Comparison of ENCODE assay signal across 9 cellular contexts in the genomic region with DNA sequence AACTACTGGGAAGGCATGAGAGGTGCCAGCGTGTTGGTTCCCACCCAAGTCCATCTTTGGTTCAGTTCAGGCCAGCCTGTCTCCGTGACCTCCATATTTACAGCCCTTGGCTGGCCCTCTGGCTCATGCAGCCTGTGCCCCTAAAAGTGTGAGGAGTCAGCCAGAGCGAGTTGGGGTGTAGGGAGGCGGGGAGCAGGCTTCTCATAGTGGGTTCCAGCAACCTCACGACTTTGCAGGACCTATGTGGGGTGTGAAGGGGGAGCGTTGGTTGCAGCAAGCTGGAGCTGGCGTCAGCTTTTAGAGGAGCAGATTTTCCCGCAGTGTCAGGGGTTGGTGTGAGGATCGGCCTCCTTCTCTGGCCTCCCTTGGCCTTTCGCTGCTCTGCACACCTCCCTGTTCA. TPM values are rescaled to one million over a fixed set of nuclear protein-coding genes. Genes with fewer than 3 reads are reported as not detected.
A peak's percentile ranks its signal among the peaks of the same experiment; 100 is the strongest.
DNase-seq lines count a peak whose midpoint lies in the region; ATAC-seq, FAIRE-seq and TF ChIP-seq lines count a peak whose summit lies in the region.
"Had no signal": no experiment of that assay in that cellular context is flagged by ENCODE, and none has a peak within 500 bp of the region (broad histone marks: within the 10 kb centered on the region; RNA-seq: fewer than 3 reads in every experiment).

No MANE protein-coding gene starts in this region.

- H3K27ac ChIP-seq in HCT116 (ENCODE audit: low read depth, low read length) (no peak overlapping the region), foreskin keratinocyte (peak overlapping the region; percentile 85), gastrocnemius medialis (peak overlapping the region; percentile 68 to 95 (median 88))
- H3K27ac ChIP-seq: KMS-11 had no signal

- H3K27ac Mint-ChIP-seq in activated CD4-positive, alpha-beta memory T cell treated with anti-CD3 and anti-CD28 coated beads for 36 hours = peak overlapping the region; percentile 91

- DNase-seq in HCT116 (ENCODE audit: low read depth, low spot score) (no peak), foreskin keratinocyte (no peak), gastrocnemius medialis (no peak), H54 (ENCODE audit: insufficient read length, low spot score) (no peak), GM19238 (ENCODE audit: insufficient read length, low spot score) (no peak)
- no peak for DNase-seq in activated CD4-positive, alpha-beta memory T cell treated with anti-CD3 and anti-CD28 coated beads for 36 hours
- DNase-seq in activated CD4-positive, CD25-positive, alpha-beta regulatory T cell treated with anti-CD3 and anti-CD28 coated beads, Interleukin-2, amount 50 U/mL, for 72 hours = no peak
- no peak for DNase-seq in activated CD4-positive, alpha-beta T cell treated with anti-CD3 and anti-CD28 coated beads for 48 hours

- H3K4me3 Mint-ChIP-seq in activated CD4-positive, alpha-beta memory T cell treated with anti-CD3 and anti-CD28 coated beads for 36 hours = peak overlapping the region; percentile 31

- H3K27me3 ChIP-seq in HCT116 (ENCODE audit: insufficient read depth, low read length) (no peaks in the 10 kb centered on the region), foreskin keratinocyte (no peaks in the 10 kb centered on the region), gastrocnemius medialis (no peaks in the 10 kb centered on the region)

- no TSS peak for BruUV-seq in HCT116 (replicated peaks; lab: Mats Ljungman, UMichigan)

- TF ChIP-seq RAD21 in HCT116 (IDR thresholded peaks at IDR 0.05; ENCODE audit: low read depth) = no peak

- H3K4me1 Mint-ChIP-seq in activated CD4-positive, alpha-beta memory T cell treated with anti-CD3 and anti-CD28 coated beads for 36 hours (ENCODE audit: low read depth) = peaks cover 96% of the 10 kb centered on the region

- H4K20me1 ChIP-seq in HCT116 (ENCODE audit: insufficient read depth) = peaks cover 3% of the 10 kb centered on the region; the same call in 1 of the 2 replicates

- CTCF ChIA-PET in HCT116 (lab: Charles Lee) = interaction anchor here (2.5 kb wide), 1 partner anchor 42 kb away, joined by 11 read pairs; no protein-coding TSS in a partner anchor
- CTCF ChIA-PET in activated CD4-positive, alpha-beta memory T cell treated with anti-CD3 and anti-CD28 coated beads for 36 hours (lab: Charles Lee) = interaction anchor here (1.0 to 36.2 kb wide), 6 partner anchors 8 to 42 kb away, joined by 3 to 1168 read pairs (median 8); no protein-coding TSS in a partner anchor

- H3K36me3 ChIP-seq in HCT116 (ENCODE audit: control insufficient read depth in 1 of 2, insufficient read depth in 2 of 2, low read length in 2 of 2) (no peaks in the 10 kb centered on the region), gastrocnemius medialis (no peaks in the 10 kb centered on the region)

- H3K27me3 Mint-ChIP-seq in activated CD4-positive, alpha-beta memory T cell treated with anti-CD3 and anti-CD28 coated beads for 36 hours = no peaks in the 10 kb centered on the region

- no peaks in the 10 kb centered on the region for H3K9me3 Mint-ChIP-seq in activated CD4-positive, alpha-beta memory T cell treated with anti-CD3 and anti-CD28 coated beads for 36 hours

- peak overlapping the region; percentile 6; the same call in 1 of the 2 replicates for H3K4me2 ChIP-seq in HCT116 (ENCODE audit: low read length)
- H3K4me2 ChIP-seq: KMS-11 had no signal

- H2AFZ ChIP-seq in HCT116 (ENCODE audit: low read depth, low read length, poor library complexity, severe bottlenecking) = no peak overlapping the region

- POLR2A ChIA-PET in HCT116 (lab: Charles Lee) = no interaction called here
- POLR2A ChIA-PET in activated CD4-positive, alpha-beta memory T cell treated with anti-CD3 and anti-CD28 coated beads for 36 hours (lab: Charles Lee) = interaction anchor here (1.7 to 4.9 kb wide), 4 partner anchors 7 to 34 kb away, joined by 6 to 27 read pairs (median 13); no protein-coding TSS in a partner anchor

- peaks cover 10% of the 10 kb centered on the region for H3K36me3 Mint-ChIP-seq in activated CD4-positive, alpha-beta memory T cell treated with anti-CD3 and anti-CD28 coated beads for 36 hours

- intact Hi-C loops in HCT116 (cut with micrococcal nuclease) = no loop called here
- intact Hi-C loops in activated CD4-positive, alpha-beta memory T cell treated with anti-CD3 and anti-CD28 coated beads for 36 hours (cut with micrococcal nuclease) = no loop called here
- intact Hi-C loops in gastrocnemius medialis (cut with DNase I; ENCODE audit: low total_unique reads) = no loop called here

- no peak for FAIRE-seq in H54 (lab: Jason Lieb, UNC)

- H3K9me3 ChIP-seq in HCT116 (ENCODE audit: control insufficient read depth in 1 of 2, insufficient read depth in 1 of 2, low read depth in 1 of 2, low read length in 2 of 2) (no peaks in the 10 kb centered on the region), gastrocnemius medialis (no peaks in the 10 kb centered on the region)

- H3K79me2 ChIP-seq in HCT116 (ENCODE audit: insufficient read depth, low read length) = peaks cover 100% of the 10 kb centered on the region

- TF ChIP-seq CTCF in HCT116 (IDR thresholded peaks at IDR 0.05 in 2 of 3, conservative IDR thresholded peaks at IDR 0.05 in 1 of 3; ENCODE audit: borderline replicate concordance in 1 of 3, insufficient read depth in 1 of 3, low read depth in 2 of 3, low read length in 2 of 3) = no peak
- TF ChIP-seq CTCF in foreskin keratinocyte (conservative IDR thresholded peaks at IDR 0.05) = no peak
- no peak for TF ChIP-seq CTCF in gastrocnemius medialis (IDR thresholded peaks at IDR 0.05 in 4 of 5, conservative IDR thresholded peaks at IDR 0.05 in 1 of 5)

- RAD21 ChIA-PET in HCT116 (lab: Charles Lee; ENCODE audit: low non-redundant PET in 1 of 2, low total read pairs in 2 of 2, uncharacterized antibody in 2 of 2, unreplicated experiment in 2 of 2) = interaction anchor here in 1 of 2 experiments (1.3 kb wide), 1 partner anchor 20 kb away, joined by 4 read pairs; no protein-coding TSS in a partner anchor

- ATAC-seq in HCT116 (no peak), foreskin keratinocyte (no peak), gastrocnemius medialis (no peak)

- no peaks in the 10 kb centered on the region for H3K9me2 ChIP-seq in HCT116 (ENCODE audit: insufficient read depth)

- TF ChIP-seq POLR2A in HCT116 (IDR thresholded peaks at IDR 0.05; ENCODE audit: borderline replicate concordance, extremely low read depth, insufficient read depth, insufficient read length) (no peak), gastrocnemius medialis (IDR thresholded peaks at IDR 0.05) (no peak), H54 (IDR thresholded peaks at IDR 0.05; ENCODE audit: low read depth, low read length) (no peak)

- H3K4me1 ChIP-seq in HCT116 (ENCODE audit: control insufficient read depth in 1 of 2, insufficient read depth in 2 of 2, low read length in 2 of 2) (peaks cover 80 to 99% of the 10 kb centered on the region in 2 experiments), foreskin keratinocyte (peaks cover 58% of the 10 kb centered on the region), gastrocnemius medialis (peaks cover 76 to 87% of the 10 kb centered on the region in 2 donors)

- no peak overlapping the region for H3K9ac ChIP-seq in HCT116 (ENCODE audit: low read length)
- H3K9ac ChIP-seq: KMS-11 had no signal

- no peak overlapping the region for H3K4me3 ChIP-seq in HCT116 (replicated peaks in 1 of 2; ENCODE audit: low read depth in 1 of 2, low read length in 2 of 2)
- peak overlapping the region in 3 of 4 donors; percentile 5 to 33 (median 14) for H3K4me3 ChIP-seq in gastrocnemius medialis

- in situ Hi-C loops in gastrocnemius medialis (cut with MboI; ENCODE audit: low sequenced_read_pairs in 4 of 4) = no loop called here

TF ChIP-seq in HCT116, 20 proteins besides CTCF, POLR2A, EP300 and RAD21 (continues in another document):
- TF ChIP-seq ELF1 (IDR thresholded peaks at IDR 0.05; ENCODE audit: borderline replicate concordance, low read depth) (no peak), SIN3A (IDR thresholded peaks at IDR 0.05; ENCODE audit: low read depth) (no peak), EZH2 (IDR thresholded peaks at IDR 0.05) (no peak), CEBPB (IDR thresholded peaks at IDR 0.05; ENCODE audit: low read depth) (no peak), TCF7L2 (IDR thresholded peaks at IDR 0.05; ENCODE audit: borderline replicate concordance, extremely low read depth, insufficient read depth, insufficient read length) (no peak), EZH2phosphoT487 (IDR thresholded peaks at IDR 0.05; ENCODE audit: borderline replicate concordance) (no peak), CBX3 (IDR thresholded peaks at IDR 0.05; ENCODE audit: low read depth) (no peak), SRF (IDR thresholded peaks at IDR 0.05; ENCODE audit: low read depth) (no peak)
- TF ChIP-seq, protein P1, sequence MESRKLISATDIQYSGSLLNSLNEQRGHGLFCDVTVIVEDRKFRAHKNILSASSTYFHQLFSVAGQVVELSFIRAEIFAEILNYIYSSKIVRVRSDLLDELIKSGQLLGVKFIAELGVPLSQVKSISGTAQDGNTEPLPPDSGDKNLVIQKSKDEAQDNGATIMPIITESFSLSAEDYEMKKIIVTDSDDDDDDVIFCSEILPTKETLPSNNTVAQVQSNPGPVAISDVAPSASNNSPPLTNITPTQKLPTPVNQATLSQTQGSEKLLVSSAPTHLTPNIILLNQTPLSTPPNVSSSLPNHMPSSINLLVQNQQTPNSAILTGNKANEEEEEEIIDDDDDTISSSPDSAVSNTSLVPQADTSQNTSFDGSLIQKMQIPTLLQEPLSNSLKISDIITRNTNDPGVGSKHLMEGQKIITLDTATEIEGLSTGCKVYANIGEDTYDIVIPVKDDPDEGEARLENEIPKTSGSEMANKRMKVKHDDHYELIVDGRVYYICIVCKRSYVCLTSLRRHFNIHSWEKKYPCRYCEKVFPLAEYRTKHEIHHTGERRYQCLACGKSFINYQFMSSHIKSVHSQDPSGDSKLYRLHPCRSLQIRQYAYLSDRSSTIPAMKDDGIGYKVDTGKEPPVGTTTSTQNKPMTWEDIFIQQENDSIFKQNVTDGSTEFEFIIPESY (IDR thresholded peaks at IDR 0.05; ENCODE audit: extremely low read depth, insufficient replicate concordance, low read length) = no peak

RNA-seq across cellular contexts. Expression of a gene that starts 9.8 kb away (rescaled TPM):
- total RNA-seq in HCT116 (2021; ENCODE audit: unreplicated experiment) (86.8 TPM), foreskin keratinocyte (105 and 139 TPM in 2 replicates), gastrocnemius medialis (10 to 100 TPM; 22.6 to 29.3 (median 26.9) TPM)
- 61.9 and 66.2 TPM in 2 replicates for polyA plus RNA-seq in HCT116 (2012)
- 10 to 100 TPM; 48.9 to 51.8 TPM for total RNA-seq in activated CD4-positive, alpha-beta memory T cell treated with anti-CD3 and anti-CD28 coated beads for 36 hours
- polyA plus RNA-seq in foreskin keratinocyte = 76.4 and 110 TPM in 2 replicates

RNA-seq across cellular contexts. Expression of a gene that starts 55.5 kb away (rescaled TPM):
- total RNA-seq in HCT116 (2021; ENCODE audit: unreplicated experiment) = 4.9 TPM
- polyA plus RNA-seq in HCT116 (2012) = 1.1 and 1.4 TPM in 2 replicates
- 10 to 100 TPM in 1 of 2 experiments, 1 to 10 TPM in 1; 9.5 to 10.1 TPM for total RNA-seq in activated CD4-positive, alpha-beta memory T cell treated with anti-CD3 and anti-CD28 coated beads for 36 hours
- 39.8 and 53.7 TPM in 2 replicates for total RNA-seq in foreskin keratinocyte
- 35.0 and 58.5 TPM in 2 replicates for polyA plus RNA-seq in foreskin keratinocyte
- 10 to 100 TPM; 19.0 to 29.2 (median 22.5) TPM for total RNA-seq in gastrocnemius medialis

Comparison
In these comparisons a context has a peak if more than half of its experiments do, and no peak if none do; other contexts are left out.
1. H3K4me3 ChIP-seq: peak in gastrocnemius medialis (3 of 4); none in HCT116 (0 of 2).